Comparison of ENCODE assay signal across 8 cellular contexts in the genomic region with DNA sequence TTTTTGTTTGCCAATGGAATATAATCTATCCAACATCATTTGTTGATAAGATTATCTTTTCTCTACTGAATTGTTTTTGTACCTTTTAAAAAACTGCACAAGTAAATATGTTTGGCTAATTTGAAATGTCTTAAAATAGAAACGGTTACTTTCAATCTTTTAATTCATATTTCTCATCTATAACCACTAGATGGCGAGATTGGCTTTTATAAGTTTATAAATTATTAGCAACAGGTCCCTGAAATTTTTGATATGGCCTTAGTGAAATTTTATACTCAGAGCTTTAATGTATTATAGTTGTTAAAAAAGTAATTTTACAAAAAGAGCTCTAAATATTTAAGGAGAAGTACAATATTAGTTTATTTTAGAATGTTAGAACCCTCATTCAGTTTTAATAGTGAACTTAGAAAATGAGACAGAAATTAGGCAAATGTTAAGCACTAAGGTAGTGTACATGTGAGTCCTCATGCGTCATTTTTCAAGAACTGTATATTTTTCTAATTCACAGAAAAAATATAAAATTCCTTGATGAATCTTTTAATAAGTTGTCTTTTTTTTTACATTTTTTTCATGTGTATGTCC.
DNase-seq lines count a peak whose midpoint lies in the region; ATAC-seq and TF ChIP-seq lines count a peak whose summit lies in the region.

No MANE protein-coding gene starts in this region.

- no peaks in the 10 kb centered on the region for H3K4me1 Mint-ChIP-seq in nephron

- CTCF ChIA-PET in HEK293T (lab: Yijun Ruan, JAX), result interaction anchor here (1.0 to 3.6 kb wide), 2 partner anchors 1402 to 1412 kb away, joined by 3 to 25 read pairs; no protein-coding TSS in a partner anchor

- TF ChIP-seq CTCF in cardiac fibroblast (IDR thresholded peaks at IDR 0.05; ENCODE audit: low read depth, low read length), result peak; percentile 18
- peak; percentile 46 to 77 (median 52) for TF ChIP-seq CTCF in nephron (IDR thresholded peaks at IDR 0.05; ENCODE audit: unreplicated experiment in 3 of 3)

- POLR2A ChIA-PET in HEK293T (lab: Yijun Ruan, JAX), result no interaction called here

- H3K4me3 Mint-ChIP-seq in nephron, result no peak overlapping the region

- peaks cover 3% of the 10 kb centered on the region for H3K27me3 Mint-ChIP-seq in nephron (ENCODE audit: low read depth)

- no peaks in the 10 kb centered on the region for H3K36me3 Mint-ChIP-seq in nephron (ENCODE audit: low read depth)

- peak; percentile 40 for DNase-seq in DMS79 treated with DMSO at 0.1 percent for 48 hours (lab: John Stamatoyannopoulos, UW)
- no peak for DNase-seq in DMS79 (lab: John Stamatoyannopoulos, UW)
- peak; percentile 11 for DNase-seq in NCI-H226
- peak; percentile 46 to 63 for DNase-seq in cardiac fibroblast (ENCODE audit: low read depth in 2 of 2)
- DNase-seq in NCI-H187 treated with DMSO at 0.1 percent for 48 hours (lab: John Stamatoyannopoulos, UW), result no peak
- DNase-seq in HEK293T (ENCODE audit: extremely low spot score), result no peak

- no peak overlapping the region for H3K4me3 ChIP-seq in cardiac fibroblast (replicated peaks in 1 of 2; ENCODE audit: low read depth in 2 of 2, low read length in 2 of 2)

- no peak for ATAC-seq in HG03565 (IDR thresholded peaks at IDR 0.05; ENCODE audit: unreplicated experiment)

- H3K27ac Mint-ChIP-seq in nephron, result no peak overlapping the region

- H3K9me3 Mint-ChIP-seq in nephron, result peaks cover 5% of the 10 kb centered on the region

TF ChIP-seq in HEK293T, 16 proteins besides CTCF, POLR2A, EP300 and RAD21:
- TF ChIP-seq ARNT (IDR thresholded peaks at IDR 0.05) (no peak), FOXK2 (IDR thresholded peaks at IDR 0.05) (no peak), SUZ12 (IDR thresholded peaks at IDR 0.05) (no peak), TARDBP (IDR thresholded peaks at IDR 0.05) (no peak), FOXA1 (IDR thresholded peaks at IDR 0.05) (no peak), CTBP1 (IDR thresholded peaks at IDR 0.05; ENCODE audit: borderline replicate concordance) (no peak), NFRKB (IDR thresholded peaks at IDR 0.05) (no peak), BHLHE40 (IDR thresholded peaks at IDR 0.05; ENCODE audit: borderline replicate concordance) (no peak), ELF4 (IDR thresholded peaks at IDR 0.05) (no peak), FOXM1 (IDR thresholded peaks at IDR 0.05; ENCODE audit: borderline replicate concordance) (no peak), LEF1 (IDR thresholded peaks at IDR 0.05; ENCODE audit: borderline replicate concordance) (no peak), SP1 (IDR thresholded peaks at IDR 0.05) (no peak), ZNF384 (IDR thresholded peaks at IDR 0.05) (no peak)
- TF ChIP-seq, protein P1, sequence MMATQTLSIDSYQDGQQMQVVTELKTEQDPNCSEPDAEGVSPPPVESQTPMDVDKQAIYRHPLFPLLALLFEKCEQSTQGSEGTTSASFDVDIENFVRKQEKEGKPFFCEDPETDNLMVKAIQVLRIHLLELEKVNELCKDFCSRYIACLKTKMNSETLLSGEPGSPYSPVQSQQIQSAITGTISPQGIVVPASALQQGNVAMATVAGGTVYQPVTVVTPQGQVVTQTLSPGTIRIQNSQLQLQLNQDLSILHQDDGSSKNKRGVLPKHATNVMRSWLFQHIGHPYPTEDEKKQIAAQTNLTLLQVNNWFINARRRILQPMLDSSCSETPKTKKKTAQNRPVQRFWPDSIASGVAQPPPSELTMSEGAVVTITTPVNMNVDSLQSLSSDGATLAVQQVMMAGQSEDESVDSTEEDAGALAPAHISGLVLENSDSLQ (IDR thresholded peaks at IDR 0.05), result no peak

Comparison
In these comparisons a context has a peak if more than half of its experiments do, and no peak if none do; other contexts are left out.
1. DNase-seq: peak in DMS79 treated with DMSO at 0.1 percent for 48 hours (single experiment), NCI-H226 (single experiment) and cardiac fibroblast (2 of 2); none in DMS79 (single experiment), NCI-H187 treated with DMSO at 0.1 percent for 48 hours (single experiment) and HEK293T (single experiment).